Comparison of ENCODE assay signal across 12 cellular contexts in the genomic region with DNA sequence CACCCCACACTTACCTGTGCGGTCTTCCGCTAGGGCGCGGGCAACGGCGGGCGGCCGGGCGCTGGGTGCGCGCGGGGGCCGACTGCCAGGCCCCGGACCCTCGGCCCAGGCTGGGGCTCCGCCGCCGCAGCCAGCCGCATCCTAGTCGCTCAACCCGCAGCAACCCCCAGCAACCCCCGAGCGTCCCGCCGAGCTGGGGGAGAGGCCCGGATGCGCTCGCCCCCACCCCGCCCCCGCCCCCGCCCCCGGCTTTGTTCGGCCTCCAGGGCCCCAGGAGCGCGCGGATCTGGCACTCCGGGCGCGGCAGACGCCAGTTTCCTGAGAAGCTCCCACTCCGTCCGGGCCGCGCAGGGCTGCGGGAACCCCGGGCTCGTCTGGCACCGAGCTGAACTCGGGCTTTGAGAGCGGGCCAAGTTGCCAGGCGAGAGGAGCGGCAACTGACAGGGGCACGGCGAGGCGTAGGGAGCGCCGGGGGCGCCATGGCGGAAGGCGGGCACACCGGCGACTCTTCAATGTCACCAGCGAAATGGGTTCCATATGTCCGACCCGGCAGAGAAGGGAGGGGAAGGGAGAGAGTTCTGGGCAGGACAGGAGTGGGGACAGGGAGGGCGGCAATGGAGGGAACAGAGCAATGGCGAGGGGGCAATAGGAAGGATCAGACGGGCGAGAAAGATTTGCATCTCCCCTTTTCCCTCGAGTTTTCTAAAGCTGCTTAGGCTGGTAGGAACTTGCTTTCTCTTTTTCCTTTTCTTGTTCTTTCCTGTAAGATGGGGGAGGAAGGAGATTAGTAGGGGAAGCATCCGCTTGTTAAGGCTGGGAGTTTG. TPM values are rescaled to one million over a fixed set of nuclear protein-coding genes. Genes with fewer than 3 reads are reported as not detected.
A peak's percentile ranks its signal among the peaks of the same experiment; 100 is the strongest.
DNase-seq lines count a peak whose midpoint lies in the region; ATAC-seq and TF ChIP-seq lines count a peak whose summit lies in the region.
"Had no signal": no experiment of that assay in that cellular context is flagged by ENCODE, and none has a peak within 500 bp of the region (broad histone marks: within the 10 kb centered on the region; RNA-seq: fewer than 3 reads in every experiment).

No MANE protein-coding gene starts in this region.

- peak overlapping the region; percentile 92 for H2AFZ ChIP-seq in GM23248

- H3F3A ChIP-seq in GM23248 (ENCODE audit: insufficient read depth): no peaks in the 10 kb centered on the region

- CTCF ChIA-PET in T-cell (lab: Charles Lee): no interaction called here

- 4 to 5% methylated on average over 27 to 46 of the region's 71 CpGs for WGBS in GM23248 (ENCODE audit: low coverage in 1 of 2, low lambda C conversion rate in 2 of 2, missing lambda C conversion rate in 2 of 2), 2 experiments
- 11% methylated on average over 66 of the region's 71 CpGs for WGBS in prostate gland

- peak overlapping the region; percentile 82 for H3K4me3 ChIP-seq in GM23248
- H3K4me3 ChIP-seq in left ventricle myocardium inferior: peak overlapping the region; percentile 61
- H3K4me3 ChIP-seq in prostate gland: peak overlapping the region; percentile 37 to 38

- peaks cover 8% of the 10 kb centered on the region for H3K36me3 Mint-ChIP-seq in T-cell
- H3K36me3 Mint-ChIP-seq: stimulated activated effector memory CD8-positive, alpha-beta T cell treated with anti-CD3 and anti-CD28 coated beads, Interleukin-12 subunit alpha, Interleukin-12 subunit beta, amount 100 ng/mL, for 72 hours had no signal

- H3K9me3 ChIP-seq in GM23248 (ENCODE audit: low read depth) (no peaks in the 10 kb centered on the region), left ventricle myocardium inferior (replicated peaks) (no peaks in the 10 kb centered on the region), prostate gland (no peaks in the 10 kb centered on the region)

- H3K27me3 Mint-ChIP-seq in T-cell: peaks cover 7 to 20% of the 10 kb centered on the region in 2 donors

- TF ChIP-seq CTCF in left ventricle myocardium inferior (IDR thresholded peaks at IDR 0.05; ENCODE audit: borderline replicate concordance) (no peak), prostate gland (IDR thresholded peaks at IDR 0.05) (no peak)

- in situ Hi-C loops in GM23248 (cut with MboI): no loop called here

- H3K36me3 ChIP-seq in GM23248 (ENCODE audit: low read depth): no peaks in the 10 kb centered on the region
- no peaks in the 10 kb centered on the region for H3K36me3 ChIP-seq in left ventricle myocardium inferior
- no peaks in the 10 kb centered on the region for H3K36me3 ChIP-seq in prostate gland

- peak overlapping the region; percentile 82 for H3K9ac ChIP-seq in GM23248

- H3K9me3 Mint-ChIP-seq in T-cell: no peaks in the 10 kb centered on the region
- H3K9me3 Mint-ChIP-seq: stimulated activated effector memory CD8-positive, alpha-beta T cell treated with anti-CD3 and anti-CD28 coated beads, Interleukin-12 subunit alpha, Interleukin-12 subunit beta, amount 100 ng/mL, for 72 hours had no signal

- DNase-seq in GM23248 (peak; percentile 73), T-cell (no peak), left ventricle myocardium inferior (no peak), prostate gland (ENCODE audit: low spot score) (no peak), NCI-H526 treated with DMSO at 0.1 percent for 48 hours (lab: John Stamatoyannopoulos, UW) (no peak), NCI-H82 treated with DMSO at 0.1 percent for 48 hours (lab: John Stamatoyannopoulos, UW; ENCODE audit: unreplicated experiment) (no peak)
- no peak for DNase-seq in effector CD8-positive, alpha-beta T cell (lab: John Stamatoyannopoulos, UW)
- no peak for DNase-seq in stimulated activated CD4-positive, alpha-beta T cell treated with anti-CD3 and anti-CD28 coated beads, Interleukin-4, amount 100 ng/mL, for 1 hour
- DNase-seq: DND-41, nucleus accumbens, RPMI8226 had no signal

- H3K27me3 ChIP-seq in GM23248 (replicated peaks; ENCODE audit: insufficient read depth): no peaks in the 10 kb centered on the region
- H3K27me3 ChIP-seq in left ventricle myocardium inferior (ENCODE audit: low read depth): peaks cover 99% of the 10 kb centered on the region
- H3K27me3 ChIP-seq in prostate gland (replicated peaks; ENCODE audit: insufficient read depth): peaks cover 4% of the 10 kb centered on the region

- peaks cover 86% of the 10 kb centered on the region for H3K79me2 ChIP-seq in GM23248 (ENCODE audit: insufficient read depth)

- POLR2A ChIA-PET in T-cell (lab: Charles Lee): interaction anchor here in 1 of 2 donors (0.5 kb wide), 1 partner anchor 13 kb away, joined by 3 read pairs; no protein-coding TSS in a partner anchor

- H3K4me1 ChIP-seq in GM23248 (ENCODE audit: insufficient read depth) (no peaks in the 10 kb centered on the region), left ventricle myocardium inferior (peaks cover 27% of the 10 kb centered on the region), prostate gland (replicated peaks) (no peaks in the 10 kb centered on the region)

- peak overlapping the region in 2 of 3 donors; percentile 34 to 53 for H3K4me3 Mint-ChIP-seq in T-cell
- H3K4me3 Mint-ChIP-seq: stimulated activated effector memory CD8-positive, alpha-beta T cell treated with anti-CD3 and anti-CD28 coated beads, Interleukin-12 subunit alpha, Interleukin-12 subunit beta, amount 100 ng/mL, for 72 hours had no signal

- no peak for TF ChIP-seq POLR2A in prostate gland (IDR thresholded peaks at IDR 0.05)

- no peaks in the 10 kb centered on the region for H4K20me1 ChIP-seq in GM23248 (ENCODE audit: insufficient read depth)

- peak overlapping the region; percentile 99 for H3K4me2 ChIP-seq in GM23248 (ENCODE audit: unreplicated experiment)

- peaks cover 0 to 27% (median 16%) of the 10 kb centered on the region in 3 donors for H3K4me1 Mint-ChIP-seq in T-cell

- no peaks in the 10 kb centered on the region for H3K9me2 ChIP-seq in GM23248 (ENCODE audit: insufficient read depth)

- peak; percentile 40 to 47 (median 44) for ATAC-seq in T-cell (replicated peaks in 1 of 4)
- ATAC-seq: stimulated activated effector memory CD8-positive, alpha-beta T cell treated with anti-CD3 and anti-CD28 coated beads, Interleukin-12 subunit alpha, Interleukin-12 subunit beta, amount 100 ng/mL, for 72 hours had no signal

- H3K27ac ChIP-seq in GM23248 (no peak overlapping the region), left ventricle myocardium inferior (replicated peaks) (peak overlapping the region; percentile 66), prostate gland (peak overlapping the region; percentile 39)

- no peak overlapping the region for H3K27ac Mint-ChIP-seq in T-cell
- H3K27ac Mint-ChIP-seq: stimulated activated effector memory CD8-positive, alpha-beta T cell treated with anti-CD3 and anti-CD28 coated beads, Interleukin-12 subunit alpha, Interleukin-12 subunit beta, amount 100 ng/mL, for 72 hours had no signal

- intact Hi-C loops in left ventricle myocardium inferior (cut with micrococcal nuclease) (no loop called here), prostate gland (cut with DNase I) (no loop called here)

RNA-seq across cellular contexts. Expression of a gene that starts 13.7 kb away (rescaled TPM):
- total RNA-seq in GM23248 (2014; rRNA removed; shearing (Covaris generic)): 2.2 and 3.3 TPM in 2 replicates
- polyA plus RNA-seq in GM23248 (2016; fragmentation: Nextera tagmentation; extraction: Ambion mirVana): 0.54 and 1.2 TPM in 2 replicates
- total RNA-seq in T-cell (1 to 10 TPM; 1.4 to 3.7 (median 1.5) TPM), left ventricle myocardium inferior (0.25 TPM), prostate gland (1 to 10 TPM in 1 of 2 donors, under 1 TPM in 1; 0.41 to 1.1 TPM)

RNA-seq across cellular contexts. Expression of a gene that starts 19.5 kb away (rescaled TPM):
- 9.6 and 12.1 TPM in 2 replicates for total RNA-seq in GM23248 (2014; rRNA removed; shearing (Covaris generic))
- 25.3 and 27.4 TPM in 2 replicates for polyA plus RNA-seq in GM23248 (2016; fragmentation: Nextera tagmentation; extraction: Ambion mirVana)
- total RNA-seq in T-cell (10 to 100 TPM; 12.1 to 37.3 (median 25.6) TPM), left ventricle myocardium inferior (1.9 TPM), prostate gland (1 to 10 TPM; 4.1 to 9.5 TPM)

RNA-seq across cellular contexts. Expression of a gene that starts 25.6 kb away (rescaled TPM):
- total RNA-seq in GM23248 (2014; rRNA removed; shearing (Covaris generic)): 1.9 and 4.8 TPM in 2 replicates
- polyA plus RNA-seq in GM23248 (2016; fragmentation: Nextera tagmentation; extraction: Ambion mirVana): 1.9 and 2.4 TPM in 2 replicates
- total RNA-seq in T-cell (1 to 10 TPM; 3.5 to 7.7 (median 4.2) TPM), left ventricle myocardium inferior (0.91 TPM), prostate gland (10 to 100 TPM in 1 of 2 donors, 1 to 10 TPM in 1; 7.8 to 11.4 TPM)

RNA-seq across cellular contexts. Expression of a gene that starts 29.2 kb away (rescaled TPM):
- 0.22 TPM in 1 of 2 replicates, not detected in the other for total RNA-seq in GM23248 (2014; rRNA removed; shearing (Covaris generic))
- 1.3 and 2.0 TPM in 2 replicates for polyA plus RNA-seq in GM23248 (2016; fragmentation: Nextera tagmentation; extraction: Ambion mirVana)
- total RNA-seq in T-cell: not detected
- not detected for total RNA-seq in left ventricle myocardium inferior
- total RNA-seq in prostate gland: 1 to 10 TPM in 1 of 2 donors, under 1 TPM in 1; 0.36 to 1.1 TPM

RNA-seq across cellular contexts. Expression of a gene that starts 33.6 kb away (rescaled TPM):
- not detected in 2 replicates for total RNA-seq in GM23248 (2014; rRNA removed; shearing (Covaris generic))
- not detected in 2 replicates for polyA plus RNA-seq in GM23248 (2016; fragmentation: Nextera tagmentation; extraction: Ambion mirVana)
- not detected for total RNA-seq in T-cell
- not detected for total RNA-seq in left ventricle myocardium inferior
- total RNA-seq in prostate gland: not detected
